28 cellular contexts compared by ENCODE assay signal in the genomic region with DNA sequence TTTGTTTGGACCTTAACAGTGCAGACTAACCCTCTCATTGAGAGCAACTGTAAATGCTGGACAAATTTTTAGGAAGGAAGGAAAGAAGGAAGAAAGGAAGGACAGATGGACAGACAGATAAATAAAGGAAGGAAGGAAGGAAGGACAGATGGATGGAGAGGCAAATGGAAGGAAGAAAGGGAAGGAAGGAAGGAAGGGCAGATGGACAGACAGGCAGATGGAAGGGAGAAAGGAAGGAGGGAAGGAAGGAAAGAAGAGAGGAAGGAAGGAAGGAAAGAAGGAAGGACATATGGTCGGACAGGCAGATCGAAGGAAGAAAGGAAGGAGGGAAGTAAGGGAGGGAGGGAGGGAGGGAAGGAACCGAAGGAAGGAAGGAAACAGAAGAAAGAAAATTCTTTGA.
"Had no signal": no experiment of that assay in that cellular context is flagged by ENCODE, and none has a peak within 500 bp of the region (broad histone marks: within the 10 kb centered on the region; RNA-seq: fewer than 3 reads in every experiment).

No MANE protein-coding gene starts in this region.

- H3K4me3 Mint-ChIP-seq: dendritic cell treated with granulocyte-macrophage colony-stimulating factor and Interleukin-4, amounts not matched to agents 40 ng/mL and 50 ng/mL, for 4 days; effector memory CD8-positive, alpha-beta T cell; endodermal cell had no signal

- H3K9me3 ChIP-seq: colonic mucosa, esophagus muscularis mucosa, esophagus squamous epithelium, gastrocnemius medialis, gastroesophageal sphincter, heart left ventricle had no signal

- H3K4me1 ChIP-seq: colonic mucosa, esophagus muscularis mucosa, esophagus squamous epithelium, foreskin keratinocyte, gastrocnemius medialis, gastroesophageal sphincter, heart left ventricle, heart right ventricle had no signal

- H3K9me3 Mint-ChIP-seq: dendritic cell treated with granulocyte-macrophage colony-stimulating factor and Interleukin-4, amounts not matched to agents 40 ng/mL and 50 ng/mL, for 4 days; effector memory CD8-positive, alpha-beta T cell; endodermal cell had no signal

- FAIRE-seq: colon, endometrium, endothelial cell of umbilical vein had no signal

- H3K4me3 ChIP-seq: colonic mucosa, coronary artery, dorsolateral prefrontal cortex, esophagus muscularis mucosa, esophagus squamous epithelium, gastrocnemius medialis, gastroesophageal sphincter, heart left ventricle, heart right ventricle had no signal

- H3K27me3 Mint-ChIP-seq: dendritic cell treated with granulocyte-macrophage colony-stimulating factor and Interleukin-4, amounts not matched to agents 40 ng/mL and 50 ng/mL, for 4 days had no signal

- H3K27ac Mint-ChIP-seq: dendritic cell treated with granulocyte-macrophage colony-stimulating factor and Interleukin-4, amounts not matched to agents 40 ng/mL and 50 ng/mL, for 4 days; effector memory CD8-positive, alpha-beta T cell; endodermal cell had no signal

- H3K4me1 Mint-ChIP-seq: endodermal cell had no signal

- H3K36me3 ChIP-seq: colonic mucosa, esophagus muscularis mucosa, esophagus squamous epithelium, gastrocnemius medialis, gastroesophageal sphincter, heart left ventricle, heart right ventricle had no signal

- DNase-seq: colonic mucosa; cortex of kidney; dermis blood vessel endothelial cell; dorsolateral prefrontal cortex; effector CD4-positive, alpha-beta T cell; effector CD8-positive, alpha-beta T cell; effector memory CD4-positive, alpha-beta T cell; effector memory CD8-positive, alpha-beta T cell; endodermal cell; erythroblast; esophagus squamous epithelium; foreskin fibroblast; foreskin keratinocyte; foreskin melanocyte; gastrocnemius medialis; glutamatergic neuron; head of caudate nucleus; heart left ventricle; heart right ventricle had no signal

- H3K27me3 ChIP-seq: colonic mucosa, gastrocnemius medialis had no signal

- H3K27ac ChIP-seq: colonic mucosa, coronary artery, dorsolateral prefrontal cortex, epithelial cell of prostate, esophagus muscularis mucosa, esophagus squamous epithelium, foreskin keratinocyte, gastrocnemius medialis, gastroesophageal sphincter, heart left ventricle, heart right ventricle had no signal

- ATAC-seq: effector memory CD8-positive, alpha-beta T cell; esophagus mucosa; foreskin keratinocyte; gastrocnemius medialis; gastroesophageal sphincter; heart left ventricle; heart right ventricle had no signal
